8 cellular contexts compared by ENCODE assay signal in the genomic region with DNA sequence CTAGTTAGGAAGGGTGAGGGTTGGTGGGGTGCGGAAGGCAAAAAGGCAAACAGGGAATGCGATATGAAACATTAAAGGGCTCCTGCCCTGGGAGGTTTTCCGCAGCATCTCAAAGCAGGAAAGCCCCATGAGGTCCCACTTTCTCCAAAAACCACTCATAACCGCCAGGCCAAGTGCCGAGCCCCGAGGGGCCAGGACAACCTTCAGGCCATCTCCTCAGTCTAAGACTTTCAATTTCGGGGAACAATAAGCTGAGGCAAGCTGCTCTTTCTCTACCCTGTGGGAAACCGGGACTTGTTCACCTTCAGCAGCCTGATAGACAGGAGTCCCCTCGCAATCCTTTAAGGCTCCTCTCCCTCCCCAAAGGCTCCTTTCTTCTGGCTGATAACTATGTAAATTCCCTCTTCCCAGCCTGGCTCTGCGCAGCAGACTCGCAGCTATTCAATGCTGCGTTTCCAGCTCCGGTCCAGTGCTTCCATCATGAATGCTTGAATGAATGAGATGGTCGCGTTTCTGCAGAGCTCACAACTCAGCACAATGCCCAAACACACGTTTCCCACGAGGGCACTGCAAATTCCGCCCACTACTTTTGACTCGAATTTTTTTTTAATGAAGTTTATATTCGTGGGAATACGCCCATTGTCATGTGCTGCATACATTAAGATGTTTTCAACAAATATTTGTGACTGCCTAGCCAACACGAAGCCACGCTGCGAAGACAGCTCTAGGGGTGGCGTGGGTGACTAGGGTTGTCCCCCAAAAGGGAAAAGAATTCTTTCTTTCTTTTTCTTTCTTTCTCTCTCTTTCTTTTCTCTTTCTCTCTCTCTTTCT. TPM values are rescaled to one million over a fixed set of nuclear protein-coding genes. Genes with fewer than 3 reads are reported as not detected.
DNase-seq lines count a peak whose midpoint lies in the region; ATAC-seq and TF ChIP-seq lines count a peak whose summit lies in the region.

No MANE protein-coding gene starts in this region.

- peaks cover 7% of the 10 kb centered on the region for H3K9me3 Mint-ChIP-seq in glutamatergic neuron (ENCODE audit: unreplicated experiment)

- POLR2A ChIA-PET in Panc1 (lab: Charles Lee), result no interaction called here

- in situ Hi-C loops in Panc1 (cut with HindIII; ENCODE audit: low pct_unique_long_range_greater_than_20kb, low sequenced_read_pairs), result no loop called here
- in situ Hi-C loops in G401 (cut with HindIII; ENCODE audit: low sequenced_read_pairs), result no loop called here

- no peaks in the 10 kb centered on the region for H3K27me3 Mint-ChIP-seq in glutamatergic neuron (ENCODE audit: unreplicated experiment)

- H3K9me3 ChIP-seq in ES-I3 (ENCODE audit: control insufficient read depth, insufficient read depth, low read length) (no peaks in the 10 kb centered on the region; the same call in 1 of the 2 replicates), Panc1 (ENCODE audit: control insufficient read depth, insufficient read depth, low read depth, low read length) (no peaks in the 10 kb centered on the region)

- TF ChIP-seq CTCF in Panc1 (IDR thresholded peaks at IDR 0.05) (no peak), glutamatergic neuron (IDR thresholded peaks at IDR 0.05; ENCODE audit: partially characterized antibody, unreplicated experiment) (no peak)

- DNase-seq in Panc1 (ENCODE audit: low read depth, low spot score), result no peak
- peak; percentile 28 for DNase-seq in glutamatergic neuron
- no peak for DNase-seq in sciatic nerve (ENCODE audit: low spot score)
- no peak for DNase-seq in OCI-M2 (lab: John Stamatoyannopoulos, UW; ENCODE audit: unreplicated experiment)
- DNase-seq in NK-92 (lab: John Stamatoyannopoulos, UW; ENCODE audit: unreplicated experiment), result no peak
- DNase-seq in SKM-1 (lab: John Stamatoyannopoulos, UW; ENCODE audit: unreplicated experiment), result no peak
- no peak for DNase-seq in G401 (ENCODE audit: low spot score)

- peak overlapping the region; percentile 72; the same call in 1 of the 2 replicates for H3K9ac ChIP-seq in ES-I3 (ENCODE audit: low read depth, low read length)

- H3K27ac ChIP-seq in Panc1 (ENCODE audit: low read length), result no peak overlapping the region

- CTCF ChIA-PET in Panc1 (lab: Charles Lee), result no interaction called here

- no TSS peak for BruUV-seq in Panc1 (replicated peaks; lab: Mats Ljungman, UMichigan)

- peak overlapping the region; percentile 99 for H3K4me3 Mint-ChIP-seq in glutamatergic neuron (ENCODE audit: unreplicated experiment)

- H3K27me3 ChIP-seq in Panc1 (ENCODE audit: control insufficient read depth, insufficient read depth, low read length), result peaks cover 2% of the 10 kb centered on the region; the same call in 1 of the 2 replicates

- H3K4me1 ChIP-seq in ES-I3 (ENCODE audit: insufficient read depth, low read length) (peaks cover 3% of the 10 kb centered on the region), Panc1 (ENCODE audit: control insufficient read depth, insufficient read depth, low read length) (no peaks in the 10 kb centered on the region)

- peaks cover 8% of the 10 kb centered on the region for H3K36me3 Mint-ChIP-seq in glutamatergic neuron (ENCODE audit: unreplicated experiment)

- intact Hi-C loops in Panc1 (cut with micrococcal nuclease; ENCODE audit: unreplicated experiment), result no loop called here
- intact Hi-C loops in sciatic nerve (cut with DNase I), result no loop called here

- H3K27ac Mint-ChIP-seq in glutamatergic neuron (ENCODE audit: unreplicated experiment), result peak overlapping the region; percentile 54

- H3K36me3 ChIP-seq in ES-I3 (ENCODE audit: insufficient read depth, low read length), result no peaks in the 10 kb centered on the region
- H3K36me3 ChIP-seq in Panc1 (ENCODE audit: control insufficient read depth, insufficient read depth, low read length), result no peaks in the 10 kb centered on the region

- H3K4me3 ChIP-seq in Panc1 (ENCODE audit: low read depth in 2 of 2, low read length in 2 of 2), result peak overlapping the region; percentile 4 to 36

- ATAC-seq in Panc1 (peak; percentile 72), sciatic nerve (peak; percentile 28)

- H3K4me1 Mint-ChIP-seq in glutamatergic neuron (ENCODE audit: low read depth, unreplicated experiment), result peaks cover 11% of the 10 kb centered on the region

RNA-seq across cellular contexts. Expression of a gene that starts 1.4 kb away (rescaled TPM):
- total RNA-seq in Panc1 (2021; ENCODE audit: unreplicated experiment), result 0.03 TPM
- polyA plus RNA-seq in Panc1 (2012; ENCODE audit: insufficient read length), result not detected
- 32.0 TPM for total RNA-seq in glutamatergic neuron (ENCODE audit: unreplicated experiment)
- total RNA-seq in sciatic nerve, result 2.0 TPM
- 0.03 and 0.31 TPM in 2 replicates for total RNA-seq in G401 (2014; rRNA removed; shearing (Covaris generic))

Comparison
In these comparisons a context has a peak if more than half of its experiments do, and no peak if none do; other contexts are left out.
1. RNA of a gene that starts 1.4 kb away (total RNA-seq): 32.0 TPM in glutamatergic neuron (single experiment); 2.0 TPM in sciatic nerve (single experiment), 0.03 to 0.31 TPM in G401 and 0.03 TPM in Panc1 (single experiment); every median in the first group is over 10 times any median in the second.